In the genomic region with DNA sequence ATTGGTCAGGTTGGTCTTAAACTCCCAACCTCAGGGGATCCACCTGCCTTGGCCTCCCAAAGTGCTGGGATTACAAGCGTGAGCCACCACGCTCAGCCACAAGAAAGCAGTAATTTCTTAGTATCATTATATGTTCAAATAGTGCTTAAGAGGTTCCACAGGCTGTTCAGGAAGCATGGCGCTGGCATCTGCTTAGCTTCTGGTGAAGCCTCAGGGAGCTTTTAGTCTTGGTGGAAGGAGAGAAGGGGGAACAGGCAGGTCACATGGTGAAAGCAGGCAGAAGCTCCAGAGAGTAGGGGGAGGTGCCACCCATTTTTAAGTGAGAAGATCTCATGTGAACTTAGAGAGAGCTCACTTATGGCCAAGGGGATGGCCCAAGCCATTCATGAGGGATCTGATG, we compare ENCODE assay signal across 23 cellular contexts. TPM values are rescaled to one million over a fixed set of nuclear protein-coding genes. Genes with fewer than 3 reads are reported as not detected.
DNase-seq lines count a peak whose midpoint lies in the region; ATAC-seq, FAIRE-seq and TF ChIP-seq lines count a peak whose summit lies in the region.
"Had no signal": no experiment of that assay in that cellular context is flagged by ENCODE, and none has a peak within 500 bp of the region (broad histone marks: within the 10 kb centered on the region; RNA-seq: fewer than 3 reads in every experiment).

No MANE protein-coding gene starts in this region.

- H3K36me3 ChIP-seq in pancreas = no peaks in the 10 kb centered on the region
- H3K36me3 ChIP-seq: right atrium auricular region, spleen, tibial nerve had no signal

- H3K4me1 Mint-ChIP-seq in activated CD4-positive, alpha-beta T cell treated with anti-CD3 and anti-CD28 coated beads for 36 hours = peaks cover 29% of the 10 kb centered on the region
- peaks cover 35% of the 10 kb centered on the region for H3K4me1 Mint-ChIP-seq in CD4-positive, alpha-beta T cell (ENCODE audit: low read depth)
- peaks cover 45% of the 10 kb centered on the region for H3K4me1 Mint-ChIP-seq in activated CD4-positive, alpha-beta memory T cell treated with anti-CD3 and anti-CD28 coated beads, Interleukin-2, amount 10 ng/mL, durations not matched to agents 7 days and 5 days
- peaks cover 25 to 31% of the 10 kb centered on the region in 2 donors for H3K4me1 Mint-ChIP-seq in immature natural killer cell

- H3K36me3 Mint-ChIP-seq in activated CD4-positive, alpha-beta T cell treated with anti-CD3 and anti-CD28 coated beads for 36 hours (ENCODE audit: low read depth) = peaks cover 18% of the 10 kb centered on the region
- H3K36me3 Mint-ChIP-seq in CD4-positive, alpha-beta T cell (ENCODE audit: low read depth) = peaks cover 17% of the 10 kb centered on the region
- peaks cover 43% of the 10 kb centered on the region for H3K36me3 Mint-ChIP-seq in activated CD4-positive, alpha-beta memory T cell treated with anti-CD3 and anti-CD28 coated beads, Interleukin-2, amount 10 ng/mL, durations not matched to agents 7 days and 5 days (ENCODE audit: low read depth)
- peaks cover 0 to 7% (median 5%) of the 10 kb centered on the region in 3 donors for H3K36me3 Mint-ChIP-seq in immature natural killer cell

- H3K4me3 Mint-ChIP-seq in activated CD4-positive, alpha-beta T cell treated with anti-CD3 and anti-CD28 coated beads for 36 hours = no peak overlapping the region
- no peak overlapping the region for H3K4me3 Mint-ChIP-seq in CD4-positive, alpha-beta T cell
- no peak overlapping the region for H3K4me3 Mint-ChIP-seq in activated CD4-positive, alpha-beta memory T cell treated with anti-CD3 and anti-CD28 coated beads, Interleukin-2, amount 10 ng/mL, durations not matched to agents 7 days and 5 days
- peak overlapping the region in 3 of 5 donors; percentile 29 to 51 (median 33) for H3K4me3 Mint-ChIP-seq in immature natural killer cell
- H3K4me3 Mint-ChIP-seq: activated CD8-positive, alpha-beta T cell treated with anti-CD3 and anti-CD28 coated beads, Interleukin-2, amount 10 ng/mL, durations not matched to agents 7 days and 5 days had no signal

- POLR2A ChIA-PET in activated CD4-positive, alpha-beta T cell treated with anti-CD3 and anti-CD28 coated beads for 36 hours (lab: Charles Lee) = interaction anchor here (1.8 kb wide), 1 partner anchor 9 kb away, joined by 8 read pairs; no protein-coding TSS in a partner anchor
- POLR2A ChIA-PET in CD4-positive, alpha-beta T cell (lab: Charles Lee) = no interaction called here
- POLR2A ChIA-PET in activated CD4-positive, alpha-beta memory T cell treated with anti-CD3 and anti-CD28 coated beads, Interleukin-2, amount 10 ng/mL, durations not matched to agents 7 days and 5 days (lab: Charles Lee) = interaction anchor here (5.0 to 6.5 kb wide), 2 partner anchors 8 to 48 kb away, joined by 51 to 148 read pairs; no protein-coding TSS in a partner anchor

- DNase-seq in activated CD4-positive, alpha-beta T cell treated with anti-CD3 and anti-CD28 coated beads for 36 hours = no peak
- DNase-seq in activated CD4-positive, alpha-beta T cell treated with anti-CD3 and anti-CD28 coated beads, Interleukin-2, amount 50 U/mL, for 1 hour = no peak
- DNase-seq in CD4-positive, alpha-beta T cell = no peak
- DNase-seq in activated CD4-positive, alpha-beta memory T cell treated with anti-CD3 and anti-CD28 coated beads, Interleukin-2, amount 10 ng/mL, durations not matched to agents 7 days and 5 days = no peak
- no peak for DNase-seq in immature natural killer cell
- no peak for DNase-seq in putamen (ENCODE audit: low spot score)
- no peak for DNase-seq in NCI-H510A (lab: John Stamatoyannopoulos, UW)
- no peak for DNase-seq in pancreas
- DNase-seq: 8988T; activated CD8-positive, alpha-beta T cell treated with anti-CD3 and anti-CD28 coated beads, Interleukin-2, amount 10 ng/mL, durations not matched to agents 7 days and 5 days; amniotic stem cell; effector CD4-positive, alpha-beta T cell; foreskin melanocyte; mesendoderm; NCI-H1436 treated with DMSO at 0.1 percent for 48 hours; NCI-H446; spleen had no signal

- 80 to 82% methylated on average over 3 of the region's 3 CpGs for WGBS in pancreas, 2 donors

- intact Hi-C loops in activated CD4-positive, alpha-beta T cell treated with anti-CD3 and anti-CD28 coated beads for 36 hours (cut with DNase I, micrococcal nuclease) = no loop called here
- intact Hi-C loops in CD4-positive, alpha-beta T cell (cut with DNase I, micrococcal nuclease) = no loop called here
- intact Hi-C loops in pancreas (cut with DNase I) = no loop called here

- H3K27me3 Mint-ChIP-seq in activated CD4-positive, alpha-beta T cell treated with anti-CD3 and anti-CD28 coated beads for 36 hours = no peaks in the 10 kb centered on the region
- no peaks in the 10 kb centered on the region for H3K27me3 Mint-ChIP-seq in CD4-positive, alpha-beta T cell
- H3K27me3 Mint-ChIP-seq in activated CD4-positive, alpha-beta memory T cell treated with anti-CD3 and anti-CD28 coated beads, Interleukin-2, amount 10 ng/mL, durations not matched to agents 7 days and 5 days = no peaks in the 10 kb centered on the region
- peaks cover 12 to 20% (median 13%) of the 10 kb centered on the region in 3 donors for H3K27me3 Mint-ChIP-seq in immature natural killer cell (ENCODE audit: low read depth in 3 of 3)
- H3K27me3 Mint-ChIP-seq: CD4-positive, alpha-beta memory T cell had no signal

- H3K4me3 ChIP-seq in pancreas = no peak overlapping the region
- H3K4me3 ChIP-seq: GM12878, right atrium auricular region, tibial nerve had no signal

- peaks cover 8% of the 10 kb centered on the region for H3K9me3 Mint-ChIP-seq in activated CD4-positive, alpha-beta T cell treated with anti-CD3 and anti-CD28 coated beads for 36 hours (ENCODE audit: low read depth)
- peaks cover 2% of the 10 kb centered on the region for H3K9me3 Mint-ChIP-seq in CD4-positive, alpha-beta T cell
- peaks cover 28% of the 10 kb centered on the region for H3K9me3 Mint-ChIP-seq in activated CD4-positive, alpha-beta memory T cell treated with anti-CD3 and anti-CD28 coated beads, Interleukin-2, amount 10 ng/mL, durations not matched to agents 7 days and 5 days
- H3K9me3 Mint-ChIP-seq in immature natural killer cell = peaks cover 0 to 11% (median 2%) of the 10 kb centered on the region in 6 donors

- no peak overlapping the region for H3K27ac ChIP-seq in CD4-positive, alpha-beta T cell (ENCODE audit: low read depth, low read length)
- no peak overlapping the region for H3K27ac ChIP-seq in pancreas
- H3K27ac ChIP-seq: KMS-11 had no signal

- no peak for ATAC-seq in activated CD4-positive, alpha-beta T cell treated with anti-CD3 and anti-CD28 coated beads for 36 hours
- no peak for ATAC-seq in CD4-positive, alpha-beta T cell (ENCODE audit: poor library complexity)
- no peak for ATAC-seq in pancreas
- ATAC-seq: activated CD8-positive, alpha-beta T cell treated with anti-CD3 and anti-CD28 coated beads, Interleukin-2, amount 10 ng/mL, durations not matched to agents 7 days and 5 days; GM12878; Right ventricle myocardium inferior had no signal

- CTCF ChIA-PET in activated CD4-positive, alpha-beta T cell treated with anti-CD3 and anti-CD28 coated beads for 36 hours (lab: Charles Lee) = interaction anchor here (0.6 to 1.6 kb wide), 3 partner anchors 9 to 354 kb away, joined by 4 to 5 read pairs (median 4); no protein-coding TSS in a partner anchor
- CTCF ChIA-PET in CD4-positive, alpha-beta T cell (lab: Charles Lee) = no interaction called here
- CTCF ChIA-PET in activated CD4-positive, alpha-beta memory T cell treated with anti-CD3 and anti-CD28 coated beads, Interleukin-2, amount 10 ng/mL, durations not matched to agents 7 days and 5 days (lab: Charles Lee) = interaction anchor here (2.1 to 2.4 kb wide), 2 partner anchors 8 to 50 kb away, joined by 8 to 15 read pairs; no protein-coding TSS in a partner anchor

- no peaks in the 10 kb centered on the region for H3K27me3 ChIP-seq in CD4-positive, alpha-beta T cell (ENCODE audit: control insufficient read depth, insufficient read depth, low read length)
- H3K27me3 ChIP-seq in pancreas = no peaks in the 10 kb centered on the region
- H3K27me3 ChIP-seq: right atrium auricular region, spleen, tibial nerve had no signal

- H3K4me1 ChIP-seq in pancreas = peaks cover 0 to 5% (median 4%) of the 10 kb centered on the region in 3 donors

- H3K27ac Mint-ChIP-seq in activated CD4-positive, alpha-beta T cell treated with anti-CD3 and anti-CD28 coated beads for 36 hours = peak overlapping the region; percentile 13
- peak overlapping the region; percentile 66 for H3K27ac Mint-ChIP-seq in CD4-positive, alpha-beta T cell
- peak overlapping the region; percentile 95 for H3K27ac Mint-ChIP-seq in activated CD4-positive, alpha-beta memory T cell treated with anti-CD3 and anti-CD28 coated beads, Interleukin-2, amount 10 ng/mL, durations not matched to agents 7 days and 5 days
- peak overlapping the region in 2 of 6 donors; percentile 50 to 56 for H3K27ac Mint-ChIP-seq in immature natural killer cell

- FAIRE-seq in pancreas (lab: Jason Lieb, UNC) = no peak
- FAIRE-seq: GM12878 had no signal

- no peaks in the 10 kb centered on the region for H3K9me3 ChIP-seq in CD4-positive, alpha-beta T cell (ENCODE audit: control insufficient read depth, low read length)
- H3K9me3 ChIP-seq in pancreas = no peaks in the 10 kb centered on the region
- H3K9me3 ChIP-seq: tibial nerve had no signal

- TF ChIP-seq CTCF in CD4-positive, alpha-beta T cell (IDR thresholded peaks at IDR 0.05) = no peak
- TF ChIP-seq CTCF in pancreas (IDR thresholded peaks at IDR 0.05) = no peak

RNA-seq across cellular contexts. Expression of a gene that starts 3.7 kb away (rescaled TPM):
- total RNA-seq in activated CD4-positive, alpha-beta T cell treated with anti-CD3 and anti-CD28 coated beads for 36 hours = 10 to 100 TPM; 44.2 to 67.0 TPM
- 10 to 100 TPM; 97.3 to 98.5 TPM for total RNA-seq in CD4-positive, alpha-beta T cell
- total RNA-seq in activated CD4-positive, alpha-beta memory T cell treated with anti-CD3 and anti-CD28 coated beads, Interleukin-2, amount 10 ng/mL, durations not matched to agents 7 days and 5 days = 10 to 100 TPM; 77.2 to 82.2 TPM
- polyA plus RNA-seq in immature natural killer cell = 10 to 100 TPM; 14.8 to 25.6 (median 19.4) TPM
- 10 to 100 TPM; 28.7 to 45.5 (median 34.2) TPM for total RNA-seq in pancreas
- polyA plus RNA-seq in pancreas = 10 to 100 TPM; 17.8 to 18.6 TPM

Comparison
In these comparisons a context has a peak if more than half of its experiments do, and no peak if none do; other contexts are left out.
1. H3K4me3 Mint-ChIP-seq: peak in immature natural killer cell (3 of 5); none in activated CD4-positive, alpha-beta T cell treated with anti-CD3 and anti-CD28 coated beads for 36 hours (single experiment), CD4-positive, alpha-beta T cell (single experiment) and activated CD4-positive, alpha-beta memory T cell treated with anti-CD3 and anti-CD28 coated beads, Interleukin-2, amount 10 ng/mL, durations not matched to agents 7 days and 5 days (single experiment).